ENCODE assay signal across 17 cellular contexts in the genomic region with DNA sequence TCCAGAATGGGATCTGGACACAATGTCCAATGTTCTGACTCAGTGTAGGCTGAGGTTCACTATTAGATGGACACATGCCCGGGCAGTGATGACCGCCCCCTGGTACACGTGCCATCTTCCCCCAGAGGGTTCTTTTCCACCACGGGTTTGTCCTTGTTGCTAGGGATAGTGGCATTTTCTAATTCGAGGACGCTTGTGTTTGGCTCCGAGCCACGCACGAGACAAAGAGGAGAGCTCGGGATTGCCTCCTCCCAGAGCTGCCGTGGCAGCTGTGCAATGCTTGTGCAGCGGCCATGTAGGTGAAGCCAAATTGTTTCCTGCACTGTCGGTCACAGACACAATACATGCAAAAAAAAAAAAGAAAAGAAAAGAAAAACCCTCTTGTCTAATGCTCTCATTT.
A peak's percentile ranks its signal among the peaks of the same experiment; 100 is the strongest.
DNase-seq lines count a peak whose midpoint lies in the region; ATAC-seq and TF ChIP-seq lines count a peak whose summit lies in the region.
"Had no signal": no experiment of that assay in that cellular context is flagged by ENCODE, and none has a peak within 500 bp of the region (broad histone marks: within the 10 kb centered on the region; RNA-seq: fewer than 3 reads in every experiment).

No MANE protein-coding gene starts in this region.

- H3K9me3 ChIP-seq in neuronal stem cell (replicated peaks in 1 of 2; ENCODE audit: control insufficient read depth in 2 of 2, insufficient read depth in 1 of 2, low read depth in 1 of 2, low read length in 2 of 2) (no peaks in the 10 kb centered on the region), ovary (no peaks in the 10 kb centered on the region)
- H3K9me3 ChIP-seq: BLaER1 had no signal

- no peak overlapping the region for H2AFZ ChIP-seq in neuronal stem cell (ENCODE audit: low read length)

- no peaks in the 10 kb centered on the region for H3K36me3 ChIP-seq in neuronal stem cell (replicated peaks in 1 of 2; ENCODE audit: control insufficient read depth in 2 of 2, insufficient read depth in 2 of 2, low read length in 2 of 2)
- no peaks in the 10 kb centered on the region for H3K36me3 ChIP-seq in ovary
- H3K36me3 ChIP-seq: BLaER1 had no signal

- H3K79me1 ChIP-seq in neuronal stem cell (ENCODE audit: low read depth, low read length) = no peaks in the 10 kb centered on the region

- H3K27ac ChIP-seq in neuronal stem cell (replicated peaks; ENCODE audit: low read length) (no peak overlapping the region), ovary (no peak overlapping the region)
- H3K27ac ChIP-seq: BLaER1, SK-N-MC had no signal

- H3K4me3 ChIP-seq in neuronal stem cell (ENCODE audit: low read length in 2 of 2) (no peak overlapping the region), ovary (no peak overlapping the region)
- H3K4me3 ChIP-seq: BLaER1, K562, SK-N-MC had no signal

- H2BK120ac ChIP-seq in neuronal stem cell (ENCODE audit: low read depth, low read length) = no peak overlapping the region

- H3K23ac ChIP-seq in neuronal stem cell (ENCODE audit: low read depth, low read length, poor library complexity) = no peak overlapping the region

- H2BK12ac ChIP-seq in neuronal stem cell (ENCODE audit: low read length) = no peak overlapping the region

- intact Hi-C loops in ovary (cut with DNase I) = no loop called here

- no peak for TF ChIP-seq EP300 in ovary (IDR thresholded peaks at IDR 0.05)

- DNase-seq in NCI-H1436 (lab: John Stamatoyannopoulos, UW) = peak; percentile 26
- DNase-seq in NCI-H1436 treated with DMSO at 0.1 percent for 48 hours (lab: John Stamatoyannopoulos, UW) = no peak
- peak; percentile 79 for DNase-seq in NCI-H1105 treated with DMSO at 0.1 percent for 48 hours (lab: John Stamatoyannopoulos, UW)
- peak; percentile 71 for DNase-seq in NCI-H345 treated with DMSO at 0.1 percent for 48 hours (lab: John Stamatoyannopoulos, UW; ENCODE audit: unreplicated experiment)
- DNase-seq in neuronal stem cell (ENCODE audit: low spot score) = no peak
- DNase-seq in ovary = no peak
- no peak for DNase-seq in ecto neural progenitor cell (ENCODE audit: low spot score)
- DNase-seq: 8988T; CD8-positive, alpha-beta memory T cell; NCI-H1930; NCI-H446 treated with DMSO at 0.1 percent for 48 hours had no signal

- WGBS in neuronal stem cell (ENCODE audit: extremely low coverage in 2 of 2, insufficient read length in 2 of 2, insufficient replicate concordance in 1 of 2), 2 donors = no CpG with 5 or more reads among the region's 13 CpGs
- 80 to 84% (median 81%) methylated on average over 13 of the region's 13 CpGs for WGBS in ovary, 3 donors

- H3K4me2 ChIP-seq in neuronal stem cell (ENCODE audit: insufficient read depth, low read length, poor library complexity, severe bottlenecking) = no peak overlapping the region
- H3K4me2 ChIP-seq: BLaER1 had no signal

- ATAC-seq in GM21381 (IDR thresholded peaks at IDR 0.05; ENCODE audit: unreplicated experiment) = no peak
- ATAC-seq: Panc1, Right ventricle myocardium inferior had no signal

- no peak overlapping the region for H2BK15ac ChIP-seq in neuronal stem cell (ENCODE audit: low read length)

- no peak for TF ChIP-seq CTCF in ovary (IDR thresholded peaks at IDR 0.05)

- H2BK5ac ChIP-seq in neuronal stem cell (ENCODE audit: low read length) = no peak overlapping the region

- no peak overlapping the region for H4K8ac ChIP-seq in neuronal stem cell (ENCODE audit: low read depth, low read length)

- no peak for TF ChIP-seq POLR2A in ovary (IDR thresholded peaks at IDR 0.05)

- H3K27me3 ChIP-seq in neuronal stem cell (ENCODE audit: control insufficient read depth in 3 of 3, insufficient read depth in 3 of 3, low read depth in 1 of 3, low read length in 3 of 3) (peaks cover 0 to 22% (median 0%) of the 10 kb centered on the region in 3 experiments), ovary (no peaks in the 10 kb centered on the region)
- H3K27me3 ChIP-seq: BLaER1 had no signal

- H3K14ac ChIP-seq in neuronal stem cell (ENCODE audit: low read length) = peak overlapping the region; percentile 3

- no peak overlapping the region for H3K4ac ChIP-seq in neuronal stem cell (ENCODE audit: low read length)

- H4K91ac ChIP-seq in neuronal stem cell (ENCODE audit: low read depth, low read length, poor library complexity) = no peak overlapping the region

- H3K9ac ChIP-seq in neuronal stem cell (ENCODE audit: low read depth, low read length, poor library complexity) = no peak overlapping the region
- H3K9ac ChIP-seq: BLaER1 had no signal

- H3K4me1 ChIP-seq in neuronal stem cell (ENCODE audit: control insufficient read depth in 2 of 2, insufficient read depth in 1 of 2, low read depth in 1 of 2, low read length in 2 of 2) = peaks cover 0 to 14% of the 10 kb centered on the region in 2 donors
- H3K4me1 ChIP-seq in ovary (ENCODE audit: insufficient read depth) = no peaks in the 10 kb centered on the region
- H3K4me1 ChIP-seq: BLaER1 had no signal

- H3K18ac ChIP-seq in neuronal stem cell (ENCODE audit: low read length) = peak overlapping the region; percentile 63

- no peak overlapping the region for H2AK5ac ChIP-seq in neuronal stem cell (ENCODE audit: low read depth, low read length)

Comparison
In these comparisons a context has a peak if more than half of its experiments do, and no peak if none do; other contexts are left out.
1. DNase-seq: peak in NCI-H1436 (single experiment), NCI-H1105 treated with DMSO at 0.1 percent for 48 hours (single experiment) and NCI-H345 treated with DMSO at 0.1 percent for 48 hours (single experiment); none in NCI-H1436 treated with DMSO at 0.1 percent for 48 hours (single experiment), neuronal stem cell (single experiment), ovary (0 of 5) and ecto neural progenitor cell (single experiment).